In genomic region chr7:50399206-50399605, GRCh38 we compare ENCODE assay signal across 14 cellular contexts.
"Had no signal": no experiment of that assay in that cellular context is flagged by ENCODE, and none has a peak within 500 bp of the region (broad histone marks: within the 10 kb centered on the region; RNA-seq: fewer than 3 reads in every experiment).

No MANE protein-coding gene starts in this region.

- H3K27me3 Mint-ChIP-seq: activated CD4-positive, alpha-beta memory T cell treated with anti-CD3 and anti-CD28 coated beads, Interleukin-2, amount 10 ng/mL, durations not matched to agents 7 days and 5 days had no signal

- H3K4me3 ChIP-seq: breast epithelium, esophagus muscularis mucosa, lung, thyroid gland, uterus had no signal

- H3K4me1 ChIP-seq: breast epithelium, thyroid gland, uterus had no signal

- H3K36me3 ChIP-seq: breast epithelium, esophagus muscularis mucosa, thyroid gland, uterus had no signal

- DNase-seq: activated CD4-positive, alpha-beta memory T cell treated with anti-CD3 and anti-CD28 coated beads, Interleukin-2, amount 10 ng/mL, durations not matched to agents 7 days and 5 days; activated CD8-positive, alpha-beta memory T cell treated with anti-CD3 and anti-CD28 coated beads, Interleukin-2, amount 50 U/mL, for 4 hours; anterior cingulate cortex; left colon; stimulated activated CD4-positive, alpha-beta T cell treated with anti-CD3 and anti-CD28 coated beads, Interleukin-2, amount 100 ng/mL, for 48 hours; stimulated activated CD8-positive, alpha-beta memory T cell treated with anti-CD3 and anti-CD28 coated beads, Interleukin-4, amount 100 ng/mL, for 48 hours; thyroid gland; uterus had no signal

- H3K27ac Mint-ChIP-seq: nephron had no signal

- H3K9me3 ChIP-seq: breast epithelium, esophagus muscularis mucosa, thyroid gland, uterus had no signal

- H3K4me1 Mint-ChIP-seq: nephron had no signal

- H3K27ac ChIP-seq: breast epithelium, esophagus muscularis mucosa, thyroid gland, uterus had no signal

- ATAC-seq: left colon had no signal

- H3K27me3 ChIP-seq: thyroid gland, uterus had no signal

- H3K4me3 Mint-ChIP-seq: activated CD4-positive, alpha-beta memory T cell treated with anti-CD3 and anti-CD28 coated beads, Interleukin-2, amount 10 ng/mL, durations not matched to agents 7 days and 5 days; nephron had no signal

- H3K9me3 Mint-ChIP-seq: activated CD4-positive, alpha-beta memory T cell treated with anti-CD3 and anti-CD28 coated beads, Interleukin-2, amount 10 ng/mL, durations not matched to agents 7 days and 5 days; activated naive CD4-positive, alpha-beta T cell treated with anti-CD3 and anti-CD28 coated beads, Interleukin-2, amount 50 U/mL, for 72 hours; activated T-helper 2 cell treated with anti-CD3 and anti-CD28 coated beads, Interferon-gamma antibody, Interleukin-2, Interleukin-4, amounts not matched to agents 10 μg/mL and 5 μg/mL and 100 μg/mL, durations not matched to agents 14 hours and 24 hours and 36 hours; nephron had no signal
